Comparison of ENCODE assay signal across 1 cellular context in the genomic region with DNA sequence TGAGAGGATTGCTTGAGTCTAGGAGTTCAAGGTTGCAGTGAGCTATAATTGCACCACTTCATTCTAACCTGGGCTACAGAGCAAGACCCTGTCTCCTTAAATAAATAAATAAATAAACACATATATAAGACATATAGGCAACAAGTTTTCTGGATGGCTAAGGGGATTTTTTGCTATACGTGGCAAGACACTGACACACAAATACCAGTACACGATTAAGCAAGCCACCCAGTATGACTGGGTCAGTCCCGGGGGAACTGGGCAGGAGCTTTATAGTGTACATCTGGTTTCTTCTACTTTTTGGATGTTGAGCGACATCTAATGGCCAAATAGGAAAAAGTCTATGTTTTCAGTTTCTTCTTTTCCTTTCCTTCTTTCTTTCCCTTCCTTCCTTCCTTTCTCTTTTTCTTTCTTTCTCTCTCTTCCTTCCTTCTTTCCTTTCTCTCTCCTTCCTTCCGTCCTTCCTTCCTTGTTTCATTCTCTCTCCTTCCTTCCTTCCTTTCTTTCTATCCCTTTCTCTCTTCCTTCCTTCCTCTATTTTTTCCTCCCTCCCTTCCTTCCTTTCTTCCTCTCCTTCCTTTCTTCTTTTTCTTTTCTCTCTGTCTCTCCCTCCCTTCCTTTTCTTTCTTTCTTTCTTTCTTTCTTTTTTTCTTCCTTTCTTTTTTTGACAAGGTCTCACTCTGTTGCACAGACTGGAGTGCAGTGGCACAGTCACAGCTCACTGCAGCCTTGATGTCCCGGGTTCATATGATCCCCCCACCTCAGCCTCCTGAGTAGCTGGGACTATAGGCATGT.
TF ChIP-seq lines count a peak whose summit lies in the region.

No MANE protein-coding gene starts in this region.

TF ChIP-seq in K562, 482 proteins besides CTCF, POLR2A, EP300 and RAD21 (continued from another document and continues in another):
- TF ChIP-seq, protein P1, sequence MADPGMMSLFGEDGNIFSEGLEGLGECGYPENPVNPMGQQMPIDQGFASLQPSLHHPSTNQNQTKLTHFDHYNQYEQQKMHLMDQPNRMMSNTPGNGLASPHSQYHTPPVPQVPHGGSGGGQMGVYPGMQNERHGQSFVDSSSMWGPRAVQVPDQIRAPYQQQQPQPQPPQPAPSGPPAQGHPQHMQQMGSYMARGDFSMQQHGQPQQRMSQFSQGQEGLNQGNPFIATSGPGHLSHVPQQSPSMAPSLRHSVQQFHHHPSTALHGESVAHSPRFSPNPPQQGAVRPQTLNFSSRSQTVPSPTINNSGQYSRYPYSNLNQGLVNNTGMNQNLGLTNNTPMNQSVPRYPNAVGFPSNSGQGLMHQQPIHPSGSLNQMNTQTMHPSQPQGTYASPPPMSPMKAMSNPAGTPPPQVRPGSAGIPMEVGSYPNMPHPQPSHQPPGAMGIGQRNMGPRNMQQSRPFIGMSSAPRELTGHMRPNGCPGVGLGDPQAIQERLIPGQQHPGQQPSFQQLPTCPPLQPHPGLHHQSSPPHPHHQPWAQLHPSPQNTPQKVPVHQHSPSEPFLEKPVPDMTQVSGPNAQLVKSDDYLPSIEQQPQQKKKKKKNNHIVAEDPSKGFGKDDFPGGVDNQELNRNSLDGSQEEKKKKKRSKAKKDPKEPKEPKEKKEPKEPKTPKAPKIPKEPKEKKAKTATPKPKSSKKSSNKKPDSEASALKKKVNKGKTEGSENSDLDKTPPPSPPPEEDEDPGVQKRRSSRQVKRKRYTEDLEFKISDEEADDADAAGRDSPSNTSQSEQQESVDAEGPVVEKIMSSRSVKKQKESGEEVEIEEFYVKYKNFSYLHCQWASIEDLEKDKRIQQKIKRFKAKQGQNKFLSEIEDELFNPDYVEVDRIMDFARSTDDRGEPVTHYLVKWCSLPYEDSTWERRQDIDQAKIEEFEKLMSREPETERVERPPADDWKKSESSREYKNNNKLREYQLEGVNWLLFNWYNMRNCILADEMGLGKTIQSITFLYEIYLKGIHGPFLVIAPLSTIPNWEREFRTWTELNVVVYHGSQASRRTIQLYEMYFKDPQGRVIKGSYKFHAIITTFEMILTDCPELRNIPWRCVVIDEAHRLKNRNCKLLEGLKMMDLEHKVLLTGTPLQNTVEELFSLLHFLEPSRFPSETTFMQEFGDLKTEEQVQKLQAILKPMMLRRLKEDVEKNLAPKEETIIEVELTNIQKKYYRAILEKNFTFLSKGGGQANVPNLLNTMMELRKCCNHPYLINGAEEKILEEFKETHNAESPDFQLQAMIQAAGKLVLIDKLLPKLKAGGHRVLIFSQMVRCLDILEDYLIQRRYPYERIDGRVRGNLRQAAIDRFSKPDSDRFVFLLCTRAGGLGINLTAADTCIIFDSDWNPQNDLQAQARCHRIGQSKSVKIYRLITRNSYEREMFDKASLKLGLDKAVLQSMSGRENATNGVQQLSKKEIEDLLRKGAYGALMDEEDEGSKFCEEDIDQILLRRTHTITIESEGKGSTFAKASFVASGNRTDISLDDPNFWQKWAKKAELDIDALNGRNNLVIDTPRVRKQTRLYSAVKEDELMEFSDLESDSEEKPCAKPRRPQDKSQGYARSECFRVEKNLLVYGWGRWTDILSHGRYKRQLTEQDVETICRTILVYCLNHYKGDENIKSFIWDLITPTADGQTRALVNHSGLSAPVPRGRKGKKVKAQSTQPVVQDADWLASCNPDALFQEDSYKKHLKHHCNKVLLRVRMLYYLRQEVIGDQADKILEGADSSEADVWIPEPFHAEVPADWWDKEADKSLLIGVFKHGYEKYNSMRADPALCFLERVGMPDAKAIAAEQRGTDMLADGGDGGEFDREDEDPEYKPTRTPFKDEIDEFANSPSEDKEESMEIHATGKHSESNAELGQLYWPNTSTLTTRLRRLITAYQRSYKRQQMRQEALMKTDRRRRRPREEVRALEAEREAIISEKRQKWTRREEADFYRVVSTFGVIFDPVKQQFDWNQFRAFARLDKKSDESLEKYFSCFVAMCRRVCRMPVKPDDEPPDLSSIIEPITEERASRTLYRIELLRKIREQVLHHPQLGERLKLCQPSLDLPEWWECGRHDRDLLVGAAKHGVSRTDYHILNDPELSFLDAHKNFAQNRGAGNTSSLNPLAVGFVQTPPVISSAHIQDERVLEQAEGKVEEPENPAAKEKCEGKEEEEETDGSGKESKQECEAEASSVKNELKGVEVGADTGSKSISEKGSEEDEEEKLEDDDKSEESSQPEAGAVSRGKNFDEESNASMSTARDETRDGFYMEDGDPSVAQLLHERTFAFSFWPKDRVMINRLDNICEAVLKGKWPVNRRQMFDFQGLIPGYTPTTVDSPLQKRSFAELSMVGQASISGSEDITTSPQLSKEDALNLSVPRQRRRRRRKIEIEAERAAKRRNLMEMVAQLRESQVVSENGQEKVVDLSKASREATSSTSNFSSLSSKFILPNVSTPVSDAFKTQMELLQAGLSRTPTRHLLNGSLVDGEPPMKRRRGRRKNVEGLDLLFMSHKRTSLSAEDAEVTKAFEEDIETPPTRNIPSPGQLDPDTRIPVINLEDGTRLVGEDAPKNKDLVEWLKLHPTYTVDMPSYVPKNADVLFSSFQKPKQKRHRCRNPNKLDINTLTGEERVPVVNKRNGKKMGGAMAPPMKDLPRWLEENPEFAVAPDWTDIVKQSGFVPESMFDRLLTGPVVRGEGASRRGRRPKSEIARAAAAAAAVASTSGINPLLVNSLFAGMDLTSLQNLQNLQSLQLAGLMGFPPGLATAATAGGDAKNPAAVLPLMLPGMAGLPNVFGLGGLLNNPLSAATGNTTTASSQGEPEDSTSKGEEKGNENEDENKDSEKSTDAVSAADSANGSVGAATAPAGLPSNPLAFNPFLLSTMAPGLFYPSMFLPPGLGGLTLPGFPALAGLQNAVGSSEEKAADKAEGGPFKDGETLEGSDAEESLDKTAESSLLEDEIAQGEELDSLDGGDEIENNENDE (IDR thresholded peaks at IDR 0.05; ENCODE audit: low read depth, low read length): no peak
- TF ChIP-seq XRCC3 (IDR thresholded peaks at IDR 0.05) (no peak), TEAD2 (tag; IDR thresholded peaks at IDR 0.05) (no peak), ZNF41 (CRISPR knock-in tag; conservative IDR thresholded peaks at IDR 0.05) (no peak), RAD51 (IDR thresholded peaks at IDR 0.05; ENCODE audit: borderline replicate concordance, low read depth) (no peak), FOXJ2 (tag; IDR thresholded peaks at IDR 0.05) (no peak), CREB1 (IDR thresholded peaks at IDR 0.05) (no peak), CREB1 (CRISPR knock-in tag; IDR thresholded peaks at IDR 0.05) (no peak), RBM17 (IDR thresholded peaks at IDR 0.05; ENCODE audit: borderline replicate concordance, low read depth, low read length) (no peak), POLR2AphosphoS5 (IDR thresholded peaks at IDR 0.05; ENCODE audit: control insufficient read depth, insufficient read depth, low read depth, low read length) (no peak), CSDE1 (IDR thresholded peaks at IDR 0.05) (0 out of 4 replicates have a peak, but pooled peaks have one; percentile 25 to 42), GTF2A2 (tag; IDR thresholded peaks at IDR 0.05) (no peak), SRSF9 (IDR thresholded peaks at IDR 0.05; ENCODE audit: borderline replicate concordance, low read depth, low read length) (no peak), ZNF324 (CRISPR knock-in tag; IDR thresholded peaks at IDR 0.05) (no peak), ZNF57 (CRISPR knock-in tag; IDR thresholded peaks at IDR 0.05) (no peak), SIRT6 (IDR thresholded peaks at IDR 0.05; ENCODE audit: low read depth, low read length) (no peak), ZNF717 (CRISPR knock-in tag; IDR thresholded peaks at IDR 0.05) (no peak), ZKSCAN8 (CRISPR knock-in tag; IDR thresholded peaks at IDR 0.05) (no peak), RBM25 (IDR thresholded peaks at IDR 0.05; ENCODE audit: low read depth, low read length, severe bottlenecking) (no peak), HMGN3 (IDR thresholded peaks at IDR 0.05; ENCODE audit: borderline replicate concordance, extremely low read depth, insufficient read length, low read depth, low read length) (no peak), ZSCAN32 (CRISPR knock-in tag; IDR thresholded peaks at IDR 0.05) (no peak), ZNF184 (CRISPR knock-in tag; IDR thresholded peaks at IDR 0.05) (no peak), KLF6 (CRISPR knock-in tag; IDR thresholded peaks at IDR 0.05; ENCODE audit: borderline replicate concordance) (no peak), MECOM (CRISPR knock-in tag; IDR thresholded peaks at IDR 0.05) (no peak), EWSR1 (IDR thresholded peaks at IDR 0.05; ENCODE audit: borderline replicate concordance, low read depth, partially characterized antibody) (no peak), COPS2 (conservative IDR thresholded peaks at IDR 0.05) (no peak), CXXC5 (CRISPR knock-in tag; IDR thresholded peaks at IDR 0.05) (no peak)
- TF ChIP-seq, protein P2, sequence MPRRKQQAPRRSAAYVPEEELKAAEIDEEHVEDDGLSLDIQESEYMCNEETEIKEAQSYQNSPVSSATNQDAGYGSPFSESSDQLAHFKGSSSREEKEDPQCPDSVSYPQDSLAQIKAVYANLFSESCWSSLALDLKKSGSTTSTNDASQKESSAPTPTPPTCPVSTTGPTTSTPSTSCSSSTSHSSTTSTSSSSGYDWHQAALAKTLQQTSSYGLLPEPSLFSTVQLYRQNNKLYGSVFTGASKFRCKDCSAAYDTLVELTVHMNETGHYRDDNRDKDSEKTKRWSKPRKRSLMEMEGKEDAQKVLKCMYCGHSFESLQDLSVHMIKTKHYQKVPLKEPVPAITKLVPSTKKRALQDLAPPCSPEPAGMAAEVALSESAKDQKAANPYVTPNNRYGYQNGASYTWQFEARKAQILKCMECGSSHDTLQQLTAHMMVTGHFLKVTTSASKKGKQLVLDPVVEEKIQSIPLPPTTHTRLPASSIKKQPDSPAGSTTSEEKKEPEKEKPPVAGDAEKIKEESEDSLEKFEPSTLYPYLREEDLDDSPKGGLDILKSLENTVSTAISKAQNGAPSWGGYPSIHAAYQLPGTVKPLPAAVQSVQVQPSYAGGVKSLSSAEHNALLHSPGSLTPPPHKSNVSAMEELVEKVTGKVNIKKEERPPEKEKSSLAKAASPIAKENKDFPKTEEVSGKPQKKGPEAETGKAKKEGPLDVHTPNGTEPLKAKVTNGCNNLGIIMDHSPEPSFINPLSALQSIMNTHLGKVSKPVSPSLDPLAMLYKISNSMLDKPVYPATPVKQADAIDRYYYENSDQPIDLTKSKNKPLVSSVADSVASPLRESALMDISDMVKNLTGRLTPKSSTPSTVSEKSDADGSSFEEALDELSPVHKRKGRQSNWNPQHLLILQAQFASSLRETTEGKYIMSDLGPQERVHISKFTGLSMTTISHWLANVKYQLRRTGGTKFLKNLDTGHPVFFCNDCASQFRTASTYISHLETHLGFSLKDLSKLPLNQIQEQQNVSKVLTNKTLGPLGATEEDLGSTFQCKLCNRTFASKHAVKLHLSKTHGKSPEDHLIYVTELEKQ (CRISPR knock-in tag; IDR thresholded peaks at IDR 0.05): no peak
- TF ChIP-seq, protein P3, sequence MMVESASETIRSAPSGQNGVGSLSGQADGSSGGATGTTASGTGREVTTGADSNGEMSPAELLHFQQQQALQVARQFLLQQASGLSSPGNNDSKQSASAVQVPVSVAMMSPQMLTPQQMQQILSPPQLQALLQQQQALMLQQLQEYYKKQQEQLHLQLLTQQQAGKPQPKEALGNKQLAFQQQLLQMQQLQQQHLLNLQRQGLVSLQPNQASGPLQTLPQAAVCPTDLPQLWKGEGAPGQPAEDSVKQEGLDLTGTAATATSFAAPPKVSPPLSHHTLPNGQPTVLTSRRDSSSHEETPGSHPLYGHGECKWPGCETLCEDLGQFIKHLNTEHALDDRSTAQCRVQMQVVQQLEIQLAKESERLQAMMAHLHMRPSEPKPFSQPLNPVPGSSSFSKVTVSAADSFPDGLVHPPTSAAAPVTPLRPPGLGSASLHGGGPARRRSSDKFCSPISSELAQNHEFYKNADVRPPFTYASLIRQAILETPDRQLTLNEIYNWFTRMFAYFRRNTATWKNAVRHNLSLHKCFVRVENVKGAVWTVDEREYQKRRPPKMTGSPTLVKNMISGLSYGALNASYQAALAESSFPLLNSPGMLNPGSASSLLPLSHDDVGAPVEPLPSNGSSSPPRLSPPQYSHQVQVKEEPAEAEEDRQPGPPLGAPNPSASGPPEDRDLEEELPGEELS (CRISPR knock-in tag; IDR thresholded peaks at IDR 0.05; ENCODE audit: borderline replicate concordance): no peak
- TF ChIP-seq, protein P4, sequence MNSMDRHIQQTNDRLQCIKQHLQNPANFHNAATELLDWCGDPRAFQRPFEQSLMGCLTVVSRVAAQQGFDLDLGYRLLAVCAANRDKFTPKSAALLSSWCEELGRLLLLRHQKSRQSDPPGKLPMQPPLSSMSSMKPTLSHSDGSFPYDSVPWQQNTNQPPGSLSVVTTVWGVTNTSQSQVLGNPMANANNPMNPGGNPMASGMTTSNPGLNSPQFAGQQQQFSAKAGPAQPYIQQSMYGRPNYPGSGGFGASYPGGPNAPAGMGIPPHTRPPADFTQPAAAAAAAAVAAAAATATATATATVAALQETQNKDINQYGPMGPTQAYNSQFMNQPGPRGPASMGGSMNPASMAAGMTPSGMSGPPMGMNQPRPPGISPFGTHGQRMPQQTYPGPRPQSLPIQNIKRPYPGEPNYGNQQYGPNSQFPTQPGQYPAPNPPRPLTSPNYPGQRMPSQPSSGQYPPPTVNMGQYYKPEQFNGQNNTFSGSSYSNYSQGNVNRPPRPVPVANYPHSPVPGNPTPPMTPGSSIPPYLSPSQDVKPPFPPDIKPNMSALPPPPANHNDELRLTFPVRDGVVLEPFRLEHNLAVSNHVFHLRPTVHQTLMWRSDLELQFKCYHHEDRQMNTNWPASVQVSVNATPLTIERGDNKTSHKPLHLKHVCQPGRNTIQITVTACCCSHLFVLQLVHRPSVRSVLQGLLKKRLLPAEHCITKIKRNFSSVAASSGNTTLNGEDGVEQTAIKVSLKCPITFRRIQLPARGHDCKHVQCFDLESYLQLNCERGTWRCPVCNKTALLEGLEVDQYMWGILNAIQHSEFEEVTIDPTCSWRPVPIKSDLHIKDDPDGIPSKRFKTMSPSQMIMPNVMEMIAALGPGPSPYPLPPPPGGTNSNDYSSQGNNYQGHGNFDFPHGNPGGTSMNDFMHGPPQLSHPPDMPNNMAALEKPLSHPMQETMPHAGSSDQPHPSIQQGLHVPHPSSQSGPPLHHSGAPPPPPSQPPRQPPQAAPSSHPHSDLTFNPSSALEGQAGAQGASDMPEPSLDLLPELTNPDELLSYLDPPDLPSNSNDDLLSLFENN (IDR thresholded peaks at IDR 0.05; ENCODE audit: low read depth in 2 of 2, low read length in 2 of 2): no peak
- TF ChIP-seq, protein P5, sequence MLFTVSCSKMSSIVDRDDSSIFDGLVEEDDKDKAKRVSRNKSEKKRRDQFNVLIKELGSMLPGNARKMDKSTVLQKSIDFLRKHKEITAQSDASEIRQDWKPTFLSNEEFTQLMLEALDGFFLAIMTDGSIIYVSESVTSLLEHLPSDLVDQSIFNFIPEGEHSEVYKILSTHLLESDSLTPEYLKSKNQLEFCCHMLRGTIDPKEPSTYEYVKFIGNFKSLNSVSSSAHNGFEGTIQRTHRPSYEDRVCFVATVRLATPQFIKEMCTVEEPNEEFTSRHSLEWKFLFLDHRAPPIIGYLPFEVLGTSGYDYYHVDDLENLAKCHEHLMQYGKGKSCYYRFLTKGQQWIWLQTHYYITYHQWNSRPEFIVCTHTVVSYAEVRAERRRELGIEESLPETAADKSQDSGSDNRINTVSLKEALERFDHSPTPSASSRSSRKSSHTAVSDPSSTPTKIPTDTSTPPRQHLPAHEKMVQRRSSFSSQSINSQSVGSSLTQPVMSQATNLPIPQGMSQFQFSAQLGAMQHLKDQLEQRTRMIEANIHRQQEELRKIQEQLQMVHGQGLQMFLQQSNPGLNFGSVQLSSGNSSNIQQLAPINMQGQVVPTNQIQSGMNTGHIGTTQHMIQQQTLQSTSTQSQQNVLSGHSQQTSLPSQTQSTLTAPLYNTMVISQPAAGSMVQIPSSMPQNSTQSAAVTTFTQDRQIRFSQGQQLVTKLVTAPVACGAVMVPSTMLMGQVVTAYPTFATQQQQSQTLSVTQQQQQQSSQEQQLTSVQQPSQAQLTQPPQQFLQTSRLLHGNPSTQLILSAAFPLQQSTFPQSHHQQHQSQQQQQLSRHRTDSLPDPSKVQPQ (CRISPR knock-in tag; IDR thresholded peaks at IDR 0.05; ENCODE audit: borderline replicate concordance): no peak
- TF ChIP-seq, protein P6, sequence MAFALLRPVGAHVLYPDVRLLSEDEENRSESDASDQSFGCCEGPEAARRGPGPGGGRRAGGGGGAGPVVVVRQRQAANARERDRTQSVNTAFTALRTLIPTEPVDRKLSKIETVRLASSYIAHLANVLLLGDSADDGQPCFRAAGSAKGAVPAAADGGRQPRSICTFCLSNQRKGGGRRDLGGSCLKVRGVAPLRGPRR (CRISPR knock-in tag; IDR thresholded peaks at IDR 0.05): no peak
